16 cellular contexts compared by ENCODE assay signal in genomic region chr7:41010418-41010817, GRCh38.
DNase-seq lines count a peak whose midpoint lies in the region; ATAC-seq and TF ChIP-seq lines count a peak whose summit lies in the region.
"Had no signal": no experiment of that assay in that cellular context is flagged by ENCODE, and none has a peak within 500 bp of the region (broad histone marks: within the 10 kb centered on the region; RNA-seq: fewer than 3 reads in every experiment).

No MANE protein-coding gene starts in this region.

- H3K4me3 ChIP-seq in NB4 (ENCODE audit: low read depth, low read length) (no peak overlapping the region), epithelial cell of esophagus (ENCODE audit: low read length) (no peak overlapping the region), mucosa of descending colon (no peak overlapping the region), transverse colon (no peak overlapping the region)
- H3K4me3 ChIP-seq: SJCRH30, uterus had no signal

- no peaks in the 10 kb centered on the region for H3K27me3 ChIP-seq in transverse colon
- H3K27me3 ChIP-seq: SJCRH30, uterus had no signal

- CTCF ChIA-PET in activated naive CD4-positive, alpha-beta T cell treated with anti-CD3 and anti-CD28 coated beads, Interleukin-2, amount 10 ng/mL, durations not matched to agents 7 days and 5 days (lab: Charles Lee), result no interaction called here

- peak; percentile 49 for ATAC-seq in mucosa of descending colon
- ATAC-seq in GM19351 (IDR thresholded peaks at IDR 0.05; ENCODE audit: unreplicated experiment), result no peak

- H3K36me3 ChIP-seq in mucosa of descending colon (ENCODE audit: low read depth) (no peaks in the 10 kb centered on the region), transverse colon (no peaks in the 10 kb centered on the region)
- H3K36me3 ChIP-seq: SJCRH30, uterus had no signal

- no peak overlapping the region for H3K4me3 Mint-ChIP-seq in activated naive CD4-positive, alpha-beta T cell treated with anti-CD3 and anti-CD28 coated beads, Interleukin-2, amount 10 ng/mL, durations not matched to agents 7 days and 5 days
- H3K4me3 Mint-ChIP-seq: CD4-positive, CD25-positive, alpha-beta regulatory T cell had no signal

- no peak for TF ChIP-seq POLR2A in NB4 (IDR thresholded peaks at IDR 0.05; ENCODE audit: extremely low read depth, insufficient read length)
- no peak for TF ChIP-seq POLR2A in transverse colon (IDR thresholded peaks at IDR 0.05)

- intact Hi-C loops in mucosa of descending colon (cut with DNase I, micrococcal nuclease), result no loop called here
- intact Hi-C loops in transverse colon (cut with DNase I; ENCODE audit: low total_unique reads), result no loop called here

- H3K9me3 ChIP-seq in mucosa of descending colon (no peaks in the 10 kb centered on the region), transverse colon (no peaks in the 10 kb centered on the region)
- H3K9me3 ChIP-seq: SJCRH30, uterus had no signal

- TF ChIP-seq EP300 in transverse colon (IDR thresholded peaks at IDR 0.05; ENCODE audit: low read depth), result no peak

- 81 to 84% methylated on average over 3 of the region's 3 CpGs for WGBS in transverse colon (ENCODE audit: low coverage in 1 of 2), 2 donors

- H3K4me1 Mint-ChIP-seq in activated naive CD4-positive, alpha-beta T cell treated with anti-CD3 and anti-CD28 coated beads, Interleukin-2, amount 10 ng/mL, durations not matched to agents 7 days and 5 days, result no peaks in the 10 kb centered on the region
- H3K4me1 Mint-ChIP-seq: CD4-positive, CD25-positive, alpha-beta regulatory T cell had no signal

- no peaks in the 10 kb centered on the region for H3K27me3 Mint-ChIP-seq in activated naive CD4-positive, alpha-beta T cell treated with anti-CD3 and anti-CD28 coated beads, Interleukin-2, amount 10 ng/mL, durations not matched to agents 7 days and 5 days
- H3K27me3 Mint-ChIP-seq: CD4-positive, CD25-positive, alpha-beta regulatory T cell had no signal

- H3K9me3 Mint-ChIP-seq in activated naive CD4-positive, alpha-beta T cell treated with anti-CD3 and anti-CD28 coated beads, Interleukin-2, amount 10 ng/mL, durations not matched to agents 7 days and 5 days, result peaks cover 6% of the 10 kb centered on the region

- no peak overlapping the region for H3K27ac ChIP-seq in transverse colon
- H3K27ac ChIP-seq: SJCRH30, uterus had no signal

- no peak for TF ChIP-seq CTCF in NB4 (IDR thresholded peaks at IDR 0.05; ENCODE audit: low read depth, low read length)
- TF ChIP-seq CTCF in epithelial cell of esophagus (IDR thresholded peaks at IDR 0.05; ENCODE audit: insufficient read depth, low read depth, low read length, missing control alignments), result no peak
- TF ChIP-seq CTCF in mucosa of descending colon (IDR thresholded peaks at IDR 0.05), result no peak
- TF ChIP-seq CTCF in transverse colon (IDR thresholded peaks at IDR 0.05), result no peak

- peak; percentile 12 to 32 for DNase-seq in AML-193 (lab: John Stamatoyannopoulos, UW)
- peak; percentile 13 for DNase-seq in NB4 (ENCODE audit: low read depth)
- peak; percentile 39 for DNase-seq in epithelial cell of esophagus (ENCODE audit: low read depth)
- DNase-seq in mucosa of descending colon, result peak in 1 of 3 donors; percentile 17
- DNase-seq in activated T-cell treated with anti-CD3 and anti-CD28 coated beads, Interleukin-2, amount 50 U/mL, for 48 hours, result no peak
- DNase-seq in activated naive CD4-positive, alpha-beta T cell treated with anti-CD3 and anti-CD28 coated beads, Interleukin-2, amount 10 ng/mL, durations not matched to agents 7 days and 5 days, result no peak
- no peak for DNase-seq in transverse colon
- DNase-seq: activated CD4-positive, CD25-positive, alpha-beta regulatory T cell; CD4-positive, CD25-positive, alpha-beta regulatory T cell; erythroblast; islet precursor cell; MM.1S; stimulated activated CD8-positive, alpha-beta memory T cell treated with anti-CD3 and anti-CD28 coated beads, Interleukin-4, amount 100 ng/mL, for 48 hours; uterus had no signal

- in situ Hi-C loops in transverse colon (cut with MboI; ENCODE audit: low pct_ligation_motif_present in 1 of 4, low pct_unique_long_range_greater_than_20kb in 1 of 4, low sequenced_read_pairs in 3 of 4), result no loop called here

- H3K36me3 Mint-ChIP-seq in activated naive CD4-positive, alpha-beta T cell treated with anti-CD3 and anti-CD28 coated beads, Interleukin-2, amount 10 ng/mL, durations not matched to agents 7 days and 5 days, result no peaks in the 10 kb centered on the region
- H3K36me3 Mint-ChIP-seq: CD4-positive, CD25-positive, alpha-beta regulatory T cell had no signal

- H3K4me1 ChIP-seq in mucosa of descending colon (ENCODE audit: low read depth) (no peaks in the 10 kb centered on the region), transverse colon (no peaks in the 10 kb centered on the region)
- H3K4me1 ChIP-seq: uterus had no signal

- H3K27ac Mint-ChIP-seq in activated naive CD4-positive, alpha-beta T cell treated with anti-CD3 and anti-CD28 coated beads, Interleukin-2, amount 10 ng/mL, durations not matched to agents 7 days and 5 days, result no peak overlapping the region
- H3K27ac Mint-ChIP-seq: CD4-positive, CD25-positive, alpha-beta regulatory T cell had no signal

Comparison
In these comparisons a context has a peak if more than half of its experiments do, and no peak if none do; other contexts are left out.
1. DNase-seq: peak in AML-193 (2 of 2), NB4 (single experiment) and epithelial cell of esophagus (single experiment); none in activated T-cell treated with anti-CD3 and anti-CD28 coated beads, Interleukin-2, amount 50 U/mL, for 48 hours (0 of 2), activated naive CD4-positive, alpha-beta T cell treated with anti-CD3 and anti-CD28 coated beads, Interleukin-2, amount 10 ng/mL, durations not matched to agents 7 days and 5 days (single experiment) and transverse colon (single experiment).